ENCODE assay signal across 9 cellular contexts in genomic region chr22:19965771-19966709, GRCh38. TPM values are rescaled to one million over a fixed set of nuclear protein-coding genes. Genes with fewer than 3 reads are reported as not detected.
A peak's percentile ranks its signal among the peaks of the same experiment; 100 is the strongest.
DNase-seq lines count a peak whose midpoint lies in the region; ATAC-seq and TF ChIP-seq lines count a peak whose summit lies in the region.
"Had no signal": no experiment of that assay in that cellular context is flagged by ENCODE, and none has a peak within 500 bp of the region (broad histone marks: within the 10 kb centered on the region; RNA-seq: fewer than 3 reads in every experiment).

No MANE protein-coding gene starts in this region.

- H3K36me3 Mint-ChIP-seq in MCF 10A (ENCODE audit: insufficient read depth, unreplicated experiment) (peaks cover 25% of the 10 kb centered on the region), endothelial cell (ENCODE audit: low read depth, unreplicated experiment) (peaks cover 7% of the 10 kb centered on the region), mesothelial cell of epicardium (peaks cover 12% of the 10 kb centered on the region)

- H3K36me3 ChIP-seq in mammary epithelial cell (ENCODE audit: insufficient read depth, low read length) = peaks cover 12% of the 10 kb centered on the region

- no peak for DNase-seq in MCF 10A (ENCODE audit: unreplicated experiment)
- DNase-seq in mammary epithelial cell = no peak
- peak; percentile 37 for DNase-seq in NCI-H345 (lab: John Stamatoyannopoulos, UW)
- peak; percentile 56 for DNase-seq in endothelial cell (ENCODE audit: low spot score)
- no peak for DNase-seq in mesothelial cell of epicardium (ENCODE audit: low spot score in 2 of 2, unreplicated experiment in 2 of 2)
- no peak for DNase-seq in NCI-H187 treated with DMSO at 0.1 percent for 48 hours (lab: John Stamatoyannopoulos, UW)

- TF ChIP-seq CTCF in MCF 10A (IDR thresholded peaks at IDR 0.05; ENCODE audit: unreplicated experiment) (peak; percentile 12), mammary epithelial cell (conservative IDR thresholded peaks at IDR 0.05 in 1 of 2, IDR thresholded peaks at IDR 0.05 in 1 of 2; ENCODE audit: extremely low read depth in 1 of 2, insufficient read depth in 1 of 2, low read depth in 1 of 2, low read length in 2 of 2) (peak in 1 of 2 donors; percentile 30), endothelial cell (IDR thresholded peaks at IDR 0.05; ENCODE audit: unreplicated experiment) (peak; percentile 66), mesothelial cell of epicardium (IDR thresholded peaks at IDR 0.05; ENCODE audit: unreplicated experiment) (no peak)

- dilution Hi-C loops in mammary epithelial cell (cut with HindIII; ENCODE audit: low sequenced_read_pairs) = no loop called here

- H3K4me1 ChIP-seq in mammary epithelial cell (ENCODE audit: insufficient read depth, low read length) = peaks cover 39% of the 10 kb centered on the region

- H3K27ac Mint-ChIP-seq in MCF 10A (ENCODE audit: low read depth, unreplicated experiment) (no peak overlapping the region), endothelial cell (ENCODE audit: unreplicated experiment) (no peak overlapping the region), mesothelial cell of epicardium (no peak overlapping the region)

- H3K27ac ChIP-seq in mammary epithelial cell (ENCODE audit: insufficient read depth, low read depth, low read length) = no peak overlapping the region
- H3K27ac ChIP-seq in temporal lobe (ENCODE audit: low read depth, low read length) = peak overlapping the region; percentile 14

- no peaks in the 10 kb centered on the region for H3K27me3 ChIP-seq in mammary epithelial cell (ENCODE audit: insufficient read depth, low read length)

- no peak overlapping the region for H3K4me2 ChIP-seq in mammary epithelial cell (ENCODE audit: insufficient read depth, low read depth, low read length)

- BruUV-seq in MCF 10A (replicated peaks; lab: Mats Ljungman, UMichigan) (no TSS peak), mammary epithelial cell (replicated peaks; lab: Mats Ljungman, UMichigan) (no TSS peak)

- intact Hi-C loops in MCF 10A (cut with micrococcal nuclease) (no loop called here), mammary epithelial cell (cut with micrococcal nuclease) (no loop called here)

- no peaks in the 10 kb centered on the region for H4K20me1 ChIP-seq in mammary epithelial cell (ENCODE audit: insufficient read depth, low read length)

- H3K4me3 ChIP-seq in mammary epithelial cell (replicated peaks in 1 of 3; ENCODE audit: insufficient read depth in 1 of 3, low read depth in 2 of 3, low read length in 3 of 3) = no peak overlapping the region

- H2AFZ ChIP-seq in mammary epithelial cell (ENCODE audit: low read depth, low read length) = no peak overlapping the region

- H3K9ac ChIP-seq in mammary epithelial cell (ENCODE audit: insufficient read depth, low read length) = no peak overlapping the region

- no peak for ATAC-seq in GM21367 (IDR thresholded peaks at IDR 0.05; ENCODE audit: unreplicated experiment)

- H3K4me1 Mint-ChIP-seq in MCF 10A (ENCODE audit: insufficient read depth, unreplicated experiment) = peaks cover 5% of the 10 kb centered on the region
- peaks cover 5% of the 10 kb centered on the region for H3K4me1 Mint-ChIP-seq in endothelial cell (ENCODE audit: unreplicated experiment)
- peaks cover 14% of the 10 kb centered on the region for H3K4me1 Mint-ChIP-seq in mesothelial cell of epicardium

- H3K4me3 Mint-ChIP-seq in MCF 10A (ENCODE audit: unreplicated experiment) = no peak overlapping the region
- no peak overlapping the region for H3K4me3 Mint-ChIP-seq in endothelial cell (ENCODE audit: unreplicated experiment)
- H3K4me3 Mint-ChIP-seq in mesothelial cell of epicardium = no peak overlapping the region
- H3K4me3 Mint-ChIP-seq: nephron had no signal

- H3K27me3 Mint-ChIP-seq in MCF 10A (ENCODE audit: insufficient read depth, unreplicated experiment) = no peaks in the 10 kb centered on the region
- peaks cover 14% of the 10 kb centered on the region for H3K27me3 Mint-ChIP-seq in endothelial cell (ENCODE audit: unreplicated experiment)
- H3K27me3 Mint-ChIP-seq in mesothelial cell of epicardium (ENCODE audit: low read depth) = no peaks in the 10 kb centered on the region

- WGBS in mammary epithelial cell (ENCODE audit: low coverage, missing lambda C conversion rate) = 96% methylated on average over 8 of the region's 10 CpGs

- POLR2A ChIA-PET in MCF 10A (lab: Yijun Ruan, JAX) = interaction anchor here (0.9 kb wide), 1 partner anchor 476 kb away, joined by 3 read pairs; no protein-coding TSS in a partner anchor

- peaks cover 18% of the 10 kb centered on the region for H3K79me2 ChIP-seq in mammary epithelial cell (ENCODE audit: insufficient read depth, low read length)

- no peaks in the 10 kb centered on the region for H3K9me3 ChIP-seq in mammary epithelial cell (replicated peaks; ENCODE audit: insufficient read depth, low read length)

- CTCF ChIA-PET in MCF 10A (lab: Yijun Ruan, JAX) = interaction anchor here (0.6 kb wide), 2 partner anchors 15 to 96 kb away, joined by 3 read pairs; no protein-coding TSS in a partner anchor
- CTCF ChIA-PET in mammary epithelial cell (lab: Charles Lee; ENCODE audit: low non-redundant PET) = no interaction called here

- H3K9me3 Mint-ChIP-seq in MCF 10A (ENCODE audit: unreplicated experiment) (no peaks in the 10 kb centered on the region), endothelial cell (ENCODE audit: unreplicated experiment) (no peaks in the 10 kb centered on the region), mesothelial cell of epicardium (no peaks in the 10 kb centered on the region)
- H3K9me3 Mint-ChIP-seq: nephron had no signal

- in situ Hi-C loops in mammary epithelial cell (cut with MboI; ENCODE audit: low sequenced_read_pairs in 2 of 2) = no loop called here

RNA-seq across cellular contexts. Expression of gene TXNRD2, which starts 24.4 kb away (rescaled TPM):
- total RNA-seq in MCF 10A (2022) = 28.7 and 39.9 TPM in 2 replicates
- total RNA-seq in mammary epithelial cell = 10 to 100 TPM; 13.2 to 22.1 TPM
- 21.2 TPM for polyA plus RNA-seq in mammary epithelial cell
- polyA minus RNA-seq in mammary epithelial cell = 13.9 TPM
- total RNA-seq in endothelial cell (ENCODE audit: unreplicated experiment) = 23.0 TPM
- 11.6 TPM for total RNA-seq in temporal lobe
- 21.0 to 23.2 TPM (median 22.9 TPM) in 3 replicates for total RNA-seq in mesothelial cell of epicardium

RNA-seq across cellular contexts. Expression of gene COMT, which starts 24.5 kb away (rescaled TPM):
- total RNA-seq in MCF 10A (2022) (196 and 208 TPM in 2 replicates), mammary epithelial cell (100 to 1,000 TPM; 180 to 193 TPM), endothelial cell (ENCODE audit: unreplicated experiment) (49.0 TPM), temporal lobe (42.8 TPM), mesothelial cell of epicardium (87.8 to 93.5 TPM (median 93.5 TPM) in 3 replicates)
- 362 TPM for polyA plus RNA-seq in mammary epithelial cell
- polyA minus RNA-seq in mammary epithelial cell = 84.3 TPM

RNA-seq across cellular contexts. Expression of gene ARVCF, which starts 50.6 kb away (rescaled TPM):
- 7.5 and 11.8 TPM in 2 replicates for total RNA-seq in MCF 10A (2022)
- 10 to 100 TPM; 16.4 to 34.3 TPM for total RNA-seq in mammary epithelial cell
- polyA plus RNA-seq in mammary epithelial cell = 6.0 TPM
- polyA minus RNA-seq in mammary epithelial cell = 2.3 TPM
- 67.3 TPM for total RNA-seq in endothelial cell (ENCODE audit: unreplicated experiment)
- total RNA-seq in temporal lobe = 48.9 TPM
- total RNA-seq in mesothelial cell of epicardium = 38.4 to 43.8 TPM (median 41.2 TPM) in 3 replicates

RNA-seq across cellular contexts. Expression of gene TANGO2, which starts 54.9 kb away (rescaled TPM):
- total RNA-seq in MCF 10A (2022) (13.9 and 16.0 TPM in 2 replicates), mammary epithelial cell (10 to 100 TPM; 22.5 to 45.7 TPM), endothelial cell (ENCODE audit: unreplicated experiment) (15.3 TPM), temporal lobe (8.1 TPM), mesothelial cell of epicardium (13.4 to 17.5 TPM (median 15.6 TPM) in 3 replicates)
- 39.1 TPM for polyA plus RNA-seq in mammary epithelial cell
- polyA minus RNA-seq in mammary epithelial cell = 47.0 TPM

Comparison
In these comparisons a context has a peak if more than half of its experiments do, and no peak if none do; other contexts are left out.
1. DNase-seq: peak in NCI-H345 (single experiment) and endothelial cell (single experiment); none in MCF 10A (single experiment), mammary epithelial cell (single experiment), mesothelial cell of epicardium (0 of 2) and NCI-H187 treated with DMSO at 0.1 percent for 48 hours (single experiment).